Comparison of ENCODE assay signal across 24 cellular contexts in the genomic region with DNA sequence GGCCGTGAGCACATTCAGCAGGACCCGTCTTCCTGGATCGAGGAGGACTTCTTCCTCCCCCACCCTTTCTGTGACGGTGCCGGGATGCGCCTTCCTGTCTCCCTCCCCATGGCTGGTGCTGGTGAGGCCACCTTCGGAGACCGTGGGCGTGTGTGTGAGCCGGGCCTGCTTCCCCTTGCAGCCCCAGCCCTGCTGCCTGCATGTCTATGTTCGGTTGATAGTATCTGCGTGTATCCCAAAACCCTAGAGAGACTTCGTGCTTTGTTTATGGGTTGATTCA. TPM values are rescaled to one million over a fixed set of nuclear protein-coding genes. Genes with fewer than 3 reads are reported as not detected.
A peak's percentile ranks its signal among the peaks of the same experiment; 100 is the strongest.
DNase-seq lines count a peak whose midpoint lies in the region; ATAC-seq and TF ChIP-seq lines count a peak whose summit lies in the region.
"Had no signal": no experiment of that assay in that cellular context is flagged by ENCODE, and none has a peak within 500 bp of the region (broad histone marks: within the 10 kb centered on the region; RNA-seq: fewer than 3 reads in every experiment).

No MANE protein-coding gene starts in this region.

- H3K36me3 Mint-ChIP-seq in chondrocyte (ENCODE audit: low read depth) (peaks cover 10% of the 10 kb centered on the region), neural crest cell (ENCODE audit: low read depth) (peaks cover 5% of the 10 kb centered on the region)

- DNase-seq in Right ventricle myocardium superior (peak; percentile 27), right atrium auricular region (ENCODE audit: low spot score) (no peak), chondrocyte (ENCODE audit: low spot score) (peak; percentile 67), neural crest cell (ENCODE audit: low read depth, low spot score) (no peak), aorta (peak; percentile 22 to 54), WERI-Rb-1 (no peak), NCI-H2227 treated with DMSO at 0.1 percent for 48 hours (lab: John Stamatoyannopoulos, UW) (no peak)
- DNase-seq in stimulated activated CD4-positive, alpha-beta T cell treated with anti-CD3 and anti-CD28 coated beads, Interleukin-4, amount 100 ng/mL, for 24 hours: no peak
- DNase-seq: CD8-positive, alpha-beta T cell; DMS153; GDM1; GM23248; H9; KG1; NCI-H1092; NCI-H1436; NCI-H1930; NCI-H2171; NCI-H524 treated with DMSO at 0.1 percent for 48 hours; NCI-H82; Peyer's patch had no signal

- ATAC-seq in Right ventricle myocardium superior (ENCODE audit: poor library complexity): no peak
- ATAC-seq in aorta (ENCODE audit: low FRiP score): no peak
- ATAC-seq: CD8-positive, alpha-beta T cell had no signal

- H3K4me1 Mint-ChIP-seq in chondrocyte (ENCODE audit: low read depth) (no peaks in the 10 kb centered on the region), neural crest cell (peaks cover 4% of the 10 kb centered on the region)
- H3K4me1 Mint-ChIP-seq: H9 had no signal

- H3K27ac ChIP-seq in right atrium auricular region (no peak overlapping the region), aorta (ENCODE audit: low read depth in 1 of 2, low read length in 2 of 2) (no peak overlapping the region), WERI-Rb-1 (no peak overlapping the region)
- H3K27ac ChIP-seq: 22Rv1; BLaER1 treated with 17β-estradiol and CSF1 and Interleukin-3, amounts not matched to agents 10 nM and 100 nM; GM23248; HL-60; Peyer's patch had no signal

- H3K36me3 ChIP-seq in right atrium auricular region (peaks cover 6% of the 10 kb centered on the region), aorta (ENCODE audit: control insufficient read depth in 1 of 2, insufficient read depth in 2 of 2, low read length in 1 of 2) (no peaks in the 10 kb centered on the region), WERI-Rb-1 (peaks cover 85% of the 10 kb centered on the region)

- H3K4me3 Mint-ChIP-seq in chondrocyte (ENCODE audit: unreplicated experiment) (no peak overlapping the region), neural crest cell (no peak overlapping the region)
- H3K4me3 Mint-ChIP-seq: CD8-positive, alpha-beta T cell; H9 had no signal

- no peak for TF ChIP-seq CTCF in right atrium auricular region (IDR thresholded peaks at IDR 0.05)
- TF ChIP-seq CTCF in chondrocyte (IDR thresholded peaks at IDR 0.05): no peak
- no peak for TF ChIP-seq CTCF in neural crest cell (conservative IDR thresholded peaks at IDR 0.05)
- TF ChIP-seq CTCF in WERI-Rb-1 (IDR thresholded peaks at IDR 0.05; ENCODE audit: low read depth, low read length): no peak

- intact Hi-C loops in Right ventricle myocardium superior (cut with DNase I): no loop called here
- intact Hi-C loops in aorta (cut with DNase I): no loop called here

- no peaks in the 10 kb centered on the region for H3K27me3 Mint-ChIP-seq in chondrocyte (ENCODE audit: low read depth)
- no peaks in the 10 kb centered on the region for H3K27me3 Mint-ChIP-seq in neural crest cell (ENCODE audit: low read depth)

- WGBS in aorta, 2 donors: 91 to 93% methylated on average over 13 of the region's 13 CpGs

- H3K27me3 ChIP-seq in right atrium auricular region: no peaks in the 10 kb centered on the region
- no peaks in the 10 kb centered on the region for H3K27me3 ChIP-seq in aorta (ENCODE audit: control insufficient read depth in 1 of 2, insufficient read depth in 2 of 2, low read length in 1 of 2)
- no peaks in the 10 kb centered on the region for H3K27me3 ChIP-seq in WERI-Rb-1 (ENCODE audit: insufficient read depth, low read depth, severe bottlenecking)
- H3K27me3 ChIP-seq: BLaER1 treated with 17β-estradiol and CSF1 and Interleukin-3, amounts not matched to agents 10 nM and 100 nM; Peyer's patch had no signal

- no peak overlapping the region for H3K27ac Mint-ChIP-seq in chondrocyte (ENCODE audit: unreplicated experiment)
- peak overlapping the region; percentile 14 for H3K27ac Mint-ChIP-seq in neural crest cell (ENCODE audit: unreplicated experiment)
- H3K27ac Mint-ChIP-seq: CD8-positive, alpha-beta T cell had no signal

- no peaks in the 10 kb centered on the region for H3K9me3 ChIP-seq in right atrium auricular region
- H3K9me3 ChIP-seq in aorta (ENCODE audit: control insufficient read depth, low read length): no peaks in the 10 kb centered on the region
- no peaks in the 10 kb centered on the region for H3K9me3 ChIP-seq in WERI-Rb-1 (ENCODE audit: severe bottlenecking)
- H3K9me3 ChIP-seq: BLaER1 treated with 17β-estradiol and CSF1 and Interleukin-3, amounts not matched to agents 10 nM and 100 nM; Peyer's patch had no signal

- no peaks in the 10 kb centered on the region for H3K4me1 ChIP-seq in right atrium auricular region
- no peaks in the 10 kb centered on the region for H3K4me1 ChIP-seq in aorta (ENCODE audit: control insufficient read depth in 1 of 2, insufficient read depth in 2 of 2, low read length in 2 of 2)
- H3K4me1 ChIP-seq: Peyer's patch had no signal

- H3K4me3 ChIP-seq in right atrium auricular region: no peak overlapping the region
- H3K4me3 ChIP-seq in aorta (ENCODE audit: low read length in 2 of 2): no peak overlapping the region
- H3K4me3 ChIP-seq in WERI-Rb-1 (ENCODE audit: low read depth, low read length): no peak overlapping the region
- H3K4me3 ChIP-seq: BLaER1 treated with 17β-estradiol and CSF1 and Interleukin-3, amounts not matched to agents 10 nM and 100 nM; GM23248; Peyer's patch had no signal

- H3K9me3 Mint-ChIP-seq in chondrocyte (ENCODE audit: low read depth) (no peaks in the 10 kb centered on the region), neural crest cell (no peaks in the 10 kb centered on the region)
- H3K9me3 Mint-ChIP-seq: CD8-positive, alpha-beta T cell; H9 had no signal

RNA-seq across cellular contexts. Expression of a gene that starts 12.8 kb away (rescaled TPM):
- total RNA-seq in Right ventricle myocardium superior (1.7 TPM), right atrium auricular region (1 to 10 TPM in 1 of 2 donors, under 1 TPM in 1; 0.41 to 1.0 TPM), chondrocyte (2.7 to 4.5 TPM (median 3.3 TPM) in 3 replicates), neural crest cell (27.2 and 29.4 TPM in 2 replicates), aorta (1 to 10 TPM; 2.2 to 6.5 TPM)
- polyA plus RNA-seq in aorta: under 1 TPM in 1 of 2 donors, not detected in 1; 0.82 TPM

Comparison
In these comparisons a context has a peak if more than half of its experiments do, and no peak if none do; other contexts are left out.
1. DNase-seq: peak in Right ventricle myocardium superior (single experiment), chondrocyte (single experiment) and aorta (2 of 2); none in right atrium auricular region (single experiment), neural crest cell (single experiment), stimulated activated CD4-positive, alpha-beta T cell treated with anti-CD3 and anti-CD28 coated beads, Interleukin-4, amount 100 ng/mL, for 24 hours (single experiment), WERI-Rb-1 (single experiment) and NCI-H2227 treated with DMSO at 0.1 percent for 48 hours (single experiment).